Comparison of ENCODE assay signal across 27 cellular contexts in the genomic region with DNA sequence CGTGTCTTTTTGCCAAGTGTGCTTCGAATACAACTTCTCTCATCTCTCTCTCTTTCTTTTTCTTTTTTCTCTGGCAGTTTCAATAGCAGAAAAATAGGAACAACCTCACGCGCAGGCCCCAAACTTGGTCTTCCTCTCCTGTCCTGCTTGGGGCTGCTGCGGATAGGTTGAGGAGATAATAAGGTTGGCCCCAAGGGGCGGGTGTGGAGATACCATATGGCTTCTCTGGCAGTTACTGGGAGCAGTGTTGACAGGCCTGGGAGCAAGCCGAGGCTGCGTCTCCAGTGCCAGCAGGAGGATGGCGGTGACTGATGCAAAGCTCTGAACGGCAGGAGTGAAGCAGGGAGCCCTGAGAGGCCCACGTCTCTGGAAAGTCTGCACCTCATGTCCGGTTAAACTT.
A peak's percentile ranks its signal among the peaks of the same experiment; 100 is the strongest.
DNase-seq lines count a peak whose midpoint lies in the region; ATAC-seq and TF ChIP-seq lines count a peak whose summit lies in the region.
"Had no signal": no experiment of that assay in that cellular context is flagged by ENCODE, and none has a peak within 500 bp of the region (broad histone marks: within the 10 kb centered on the region; RNA-seq: fewer than 3 reads in every experiment).

No MANE protein-coding gene starts in this region.

- DNase-seq in NCI-H1694 (lab: John Stamatoyannopoulos, UW) (peak; percentile 85), WTC11 (ENCODE audit: low spot score) (no peak), Right ventricle myocardium superior (peak; percentile 74), thoracic aorta (ENCODE audit: low spot score) (no peak), NAMALWA (ENCODE audit: low spot score) (no peak)
- DNase-seq in stimulated activated naive CD4-positive, alpha-beta T cell treated with Interleukin-2 at 50 U/mL for 16 hours (lab: John Stamatoyannopoulos, UW): no peak
- DNase-seq: activated CD4-positive, alpha-beta memory T cell treated with anti-CD3 and anti-CD28 coated beads for 36 hours; activated CD4-positive, CD25-positive, alpha-beta regulatory T cell; activated gamma-delta T cell treated with Interleukin-2 at 50 U/mL for 16 hours; activated T-cell treated with anti-CD3 and anti-CD28 coated beads for 4 hours; AML-193; COR-L47; EL; gastrocnemius medialis; MG63; natural killer cell; NCI-H146; NCI-H226; pancreas; Peyer's patch; sigmoid colon; T-helper 2 cell had no signal

- H3K36me3 Mint-ChIP-seq in WTC11: peaks cover 9% of the 10 kb centered on the region
- H3K36me3 Mint-ChIP-seq: activated CD4-positive, alpha-beta memory T cell treated with anti-CD3 and anti-CD28 coated beads for 36 hours; memory B cell; natural killer cell had no signal

- intact Hi-C loops in Right ventricle myocardium superior (cut with DNase I): no loop called here

- CTCF ChIA-PET in WTC11 (lab: Charles Lee): no interaction called here

- ATAC-seq in WTC11 (peak; percentile 63), Right ventricle myocardium superior (ENCODE audit: poor library complexity) (peak; percentile 93), thoracic aorta (ENCODE audit: insufficient number of reproducible peaks, low FRiP score, low read depth) (no peak), HG03520 (IDR thresholded peaks at IDR 0.05; ENCODE audit: unreplicated experiment) (no peak)
- ATAC-seq: gastrocnemius medialis, natural killer cell, pancreas had no signal

- TF ChIP-seq CTCF in WTC11 (IDR thresholded peaks at IDR 0.05) (no peak), thoracic aorta (IDR thresholded peaks at IDR 0.05) (no peak)

- no peaks in the 10 kb centered on the region for H3K9me3 ChIP-seq in thoracic aorta
- H3K9me3 ChIP-seq: gastrocnemius medialis, MG63, pancreas, Peyer's patch, sigmoid colon, tibial nerve had no signal

- peak overlapping the region in 1 of 2 donors; percentile 27 for H3K27ac ChIP-seq in thoracic aorta
- H3K27ac ChIP-seq: epithelial cell of prostate, gastrocnemius medialis, pancreas, Peyer's patch, sigmoid colon, SK-N-MC, tibial nerve had no signal

- H3K27ac Mint-ChIP-seq in WTC11: no peak overlapping the region
- H3K27ac Mint-ChIP-seq: activated CD4-positive, alpha-beta memory T cell treated with anti-CD3 and anti-CD28 coated beads for 36 hours; memory B cell; natural killer cell had no signal

- H3K4me1 ChIP-seq in thoracic aorta (ENCODE audit: control insufficient read depth in 1 of 2, low read depth in 2 of 2): peaks cover 0 to 5% of the 10 kb centered on the region in 2 donors
- H3K4me1 ChIP-seq: gastrocnemius medialis, pancreas, Peyer's patch, sigmoid colon had no signal

- no peaks in the 10 kb centered on the region for H3K4me1 Mint-ChIP-seq in WTC11
- H3K4me1 Mint-ChIP-seq: memory B cell, natural killer cell had no signal

- H3K27me3 ChIP-seq in thoracic aorta (replicated peaks; ENCODE audit: insufficient read depth): no peaks in the 10 kb centered on the region
- H3K27me3 ChIP-seq: gastrocnemius medialis, MG63, pancreas, Peyer's patch, sigmoid colon, tibial nerve had no signal

- no peaks in the 10 kb centered on the region for H3K36me3 ChIP-seq in thoracic aorta
- H3K36me3 ChIP-seq: gastrocnemius medialis, MG63, pancreas, Peyer's patch, sigmoid colon, tibial nerve had no signal

- POLR2A ChIA-PET in WTC11 (lab: Charles Lee): no interaction called here

- no peak overlapping the region for H3K4me3 Mint-ChIP-seq in WTC11
- H3K4me3 Mint-ChIP-seq: activated CD4-positive, alpha-beta memory T cell treated with anti-CD3 and anti-CD28 coated beads for 36 hours; memory B cell; natural killer cell had no signal

- peaks cover 9% of the 10 kb centered on the region for H3K9me3 Mint-ChIP-seq in WTC11
- H3K9me3 Mint-ChIP-seq: activated CD4-positive, alpha-beta memory T cell treated with anti-CD3 and anti-CD28 coated beads for 36 hours; memory B cell had no signal

- peak overlapping the region; percentile 51 for H3K4me3 ChIP-seq in thoracic aorta
- H3K4me3 ChIP-seq: gastrocnemius medialis, MG63, pancreas, Peyer's patch, sigmoid colon, SK-N-MC, tibial nerve had no signal

- H3K27me3 Mint-ChIP-seq in WTC11 (ENCODE audit: low read depth): peaks cover 4% of the 10 kb centered on the region; the same call in 1 of the 2 replicates
- H3K27me3 Mint-ChIP-seq: memory B cell had no signal

TF ChIP-seq in WTC11, 78 proteins besides CTCF, POLR2A, EP300 and RAD21:
- no peak for TF ChIP-seq TEAD1 (CRISPR knock-in tag; IDR thresholded peaks at IDR 0.05)
- no peak for TF ChIP-seq RORB (CRISPR knock-in tag; IDR thresholded peaks at IDR 0.05)
- no peak for TF ChIP-seq ETV6 (CRISPR knock-in tag; IDR thresholded peaks at IDR 0.05)
- no peak for TF ChIP-seq SP1 (CRISPR knock-in tag; conservative IDR thresholded peaks at IDR 0.05)
- TF ChIP-seq TP53 (CRISPR knock-in tag; IDR thresholded peaks at IDR 0.05): no peak
- TF ChIP-seq, protein P1, sequence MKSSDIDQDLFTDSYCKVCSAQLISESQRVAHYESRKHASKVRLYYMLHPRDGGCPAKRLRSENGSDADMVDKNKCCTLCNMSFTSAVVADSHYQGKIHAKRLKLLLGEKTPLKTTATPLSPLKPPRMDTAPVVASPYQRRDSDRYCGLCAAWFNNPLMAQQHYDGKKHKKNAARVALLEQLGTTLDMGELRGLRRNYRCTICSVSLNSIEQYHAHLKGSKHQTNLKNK (CRISPR knock-in tag; IDR thresholded peaks at IDR 0.05): no peak

Comparison
In these comparisons a context has a peak if more than half of its experiments do, and no peak if none do; other contexts are left out.
1. DNase-seq: peak in NCI-H1694 (single experiment) and Right ventricle myocardium superior (single experiment); none in WTC11 (single experiment), thoracic aorta (single experiment), stimulated activated naive CD4-positive, alpha-beta T cell treated with Interleukin-2 at 50 U/mL for 16 hours (single experiment) and NAMALWA (single experiment).
2. ATAC-seq: peak in WTC11 (single experiment) and Right ventricle myocardium superior (single experiment); none in thoracic aorta (single experiment) and HG03520 (single experiment).